Comparison of ENCODE assay signal across 16 cellular contexts in genomic region chr6:38676236-38676973, GRCh38. TPM values are rescaled to one million over a fixed set of nuclear protein-coding genes. Genes with fewer than 3 reads are reported as not detected.
DNase-seq lines count a peak whose midpoint lies in the region; ATAC-seq and TF ChIP-seq lines count a peak whose summit lies in the region.
"Had no signal": no experiment of that assay in that cellular context is flagged by ENCODE, and none has a peak within 500 bp of the region (broad histone marks: within the 10 kb centered on the region; RNA-seq: fewer than 3 reads in every experiment).

No MANE protein-coding gene starts in this region.

- POLR2A ChIA-PET in GM10248 (lab: Yijun Ruan, JAX) (no interaction called here), activated B cell treated with CpG ODN at 0.5 μM for 24 hours (lab: Charles Lee) (interaction anchor here (0.7 to 1.5 kb wide), 2 partner anchors 11 to 37 kb away, joined by 4 to 7 read pairs; no protein-coding TSS in a partner anchor)

- intact Hi-C loops in activated B cell treated with CpG ODN at 0.5 μM for 24 hours (cut with micrococcal nuclease) = loop anchor here (10.0 kb wide), 1 partner anchor 642 kb away; no protein-coding TSS in a partner anchor

- H3K4me3 Mint-ChIP-seq in activated B cell treated with CpG ODN at 0.5 μM for 24 hours (peak overlapping the region; percentile 25), naive B cell (peak overlapping the region; percentile 11 to 84 (median 68)), chondrocyte (ENCODE audit: unreplicated experiment) (no peak overlapping the region)
- H3K4me3 Mint-ChIP-seq: activated CD4-positive, alpha-beta T cell treated with anti-CD3 and anti-CD28 coated beads, Interleukin-2, amount 10 ng/mL, durations not matched to agents 24 days and 14 days; T-cell had no signal

- ATAC-seq in activated B cell treated with CpG ODN at 0.5 μM for 24 hours (ENCODE audit: low read depth) (peak; percentile 22), naive B cell (ENCODE audit: low read depth in 2 of 2) (peak; percentile 35 to 46)
- ATAC-seq: naive thymus-derived CD8-positive, alpha-beta T cell; T-cell had no signal

- TF ChIP-seq CTCF in GM10248 (IDR thresholded peaks at IDR 0.05; ENCODE audit: control extremely low read depth, extremely low read depth, low read depth, missing control alignments) (no peak), GM20000 (IDR thresholded peaks at IDR 0.05; ENCODE audit: extremely low read depth, missing control alignments) (no peak), activated B cell treated with CpG ODN at 0.5 μM for 24 hours (IDR thresholded peaks at IDR 0.05) (no peak), chondrocyte (IDR thresholded peaks at IDR 0.05) (no peak)

- peak overlapping the region; percentile 71 for H3K27ac Mint-ChIP-seq in activated B cell treated with CpG ODN at 0.5 μM for 24 hours
- peak overlapping the region; percentile 63 to 97 (median 89) for H3K27ac Mint-ChIP-seq in naive B cell
- H3K27ac Mint-ChIP-seq in chondrocyte (ENCODE audit: unreplicated experiment) = no peak overlapping the region

- H3K4me1 Mint-ChIP-seq in activated B cell treated with CpG ODN at 0.5 μM for 24 hours = peaks cover 64% of the 10 kb centered on the region
- H3K4me1 Mint-ChIP-seq in naive B cell = peaks cover 52 to 63% (median 62%) of the 10 kb centered on the region in 3 donors
- no peaks in the 10 kb centered on the region for H3K4me1 Mint-ChIP-seq in chondrocyte (ENCODE audit: low read depth)

- H3K9me3 Mint-ChIP-seq in activated B cell treated with CpG ODN at 0.5 μM for 24 hours (peaks cover 5% of the 10 kb centered on the region), naive B cell (peaks cover 0 to 17% (median 6%) of the 10 kb centered on the region in 7 donors), chondrocyte (ENCODE audit: low read depth) (no peaks in the 10 kb centered on the region)
- H3K9me3 Mint-ChIP-seq: activated CD4-positive, alpha-beta T cell treated with anti-CD3 and anti-CD28 coated beads, Interleukin-2, amount 10 ng/mL, durations not matched to agents 24 days and 14 days; T-cell had no signal

- peak; percentile 23 for DNase-seq in GM10248 (ENCODE audit: extremely low spot score)
- peak; percentile 25 for DNase-seq in GM20000 (ENCODE audit: low spot score)
- DNase-seq in activated B cell treated with CpG ODN at 0.5 μM for 24 hours = no peak
- DNase-seq in naive B cell = peak; percentile 30
- no peak for DNase-seq in epidermal melanocyte (ENCODE audit: insufficient read length, low spot score)
- DNase-seq in chondrocyte (ENCODE audit: low spot score) = no peak
- no peak for DNase-seq in stimulated activated naive CD4-positive, alpha-beta T cell treated with Interleukin-2 at 50 U/mL for 16 hours (lab: John Stamatoyannopoulos, UW)
- DNase-seq: activated CD4-positive, alpha-beta T cell treated with anti-CD3 and anti-CD28 coated beads, Interleukin-2, amount 10 ng/mL, durations not matched to agents 24 days and 14 days; activated effector memory CD4-positive, alpha-beta T cell treated with anti-CD3 and anti-CD28 coated beads, Interleukin-2, amount 50 U/mL, for 16 hours; C1 segment of cervical spinal cord; HCEC 1CT; naive thymus-derived CD8-positive, alpha-beta T cell; NCI-H1048; stimulated activated CD4-positive, alpha-beta T cell treated with anti-CD3 and anti-CD28 coated beads, Interleukin-1b, Interleukin-23, amount 100 ng/mL, for 48 hours; T-cell had no signal

- CTCF ChIA-PET in GM10248 (lab: Yijun Ruan, JAX) = no interaction called here
- CTCF ChIA-PET in activated B cell treated with CpG ODN at 0.5 μM for 24 hours (lab: Charles Lee) = no interaction called here

- no peaks in the 10 kb centered on the region for H3K27me3 Mint-ChIP-seq in activated B cell treated with CpG ODN at 0.5 μM for 24 hours
- no peaks in the 10 kb centered on the region for H3K27me3 Mint-ChIP-seq in naive B cell
- H3K27me3 Mint-ChIP-seq in chondrocyte (ENCODE audit: low read depth) = no peaks in the 10 kb centered on the region
- H3K27me3 Mint-ChIP-seq: activated CD4-positive, alpha-beta T cell treated with anti-CD3 and anti-CD28 coated beads, Interleukin-2, amount 10 ng/mL, durations not matched to agents 24 days and 14 days; naive thymus-derived CD8-positive, alpha-beta T cell; T-cell had no signal

- peaks cover 50% of the 10 kb centered on the region for H3K36me3 Mint-ChIP-seq in activated B cell treated with CpG ODN at 0.5 μM for 24 hours (ENCODE audit: low read depth)
- H3K36me3 Mint-ChIP-seq in naive B cell = peaks cover 24 to 30% of the 10 kb centered on the region in 2 donors
- H3K36me3 Mint-ChIP-seq in chondrocyte (ENCODE audit: low read depth) = peaks cover 24% of the 10 kb centered on the region

RNA-seq across cellular contexts. Expression of gene GLO1, which starts 26.5 kb away (rescaled TPM):
- 52.0 and 52.4 TPM in 2 replicates for total RNA-seq in activated B cell treated with CpG ODN at 0.5 μM for 24 hours
- polyA plus RNA-seq in naive B cell (ENCODE audit: low read depth in 6 of 6) = 100 to 1,000 TPM; 177 to 363 (median 237) TPM
- 71.0 to 77.7 TPM (median 76.1 TPM) in 3 replicates for total RNA-seq in chondrocyte

RNA-seq across cellular contexts. Expression of gene BTBD9, which starts 36.7 kb away (rescaled TPM):
- total RNA-seq in activated B cell treated with CpG ODN at 0.5 μM for 24 hours (19.4 and 25.7 TPM in 2 replicates), chondrocyte (14.0 to 15.3 TPM (median 14.8 TPM) in 3 replicates)
- 10 to 100 TPM in 5 of 6 donors, 1 to 10 TPM in 1; 3.5 to 29.1 (median 20.2) TPM for polyA plus RNA-seq in naive B cell (ENCODE audit: low read depth in 6 of 6)

RNA-seq across cellular contexts. Expression of gene DNAH8, which starts 38.7 kb away (rescaled TPM):
- total RNA-seq in activated B cell treated with CpG ODN at 0.5 μM for 24 hours (1.1 and 2.0 TPM in 2 replicates), chondrocyte (0.05 to 0.24 TPM (median 0.15 TPM) in 3 replicates)
- polyA plus RNA-seq in naive B cell (ENCODE audit: low read depth in 6 of 6) = not detected
- total RNA-seq: activated CD4-positive, alpha-beta T cell treated with anti-CD3 and anti-CD28 coated beads, Interleukin-2, amount 10 ng/mL, durations not matched to agents 24 days and 14 days; HT1080; naive thymus-derived CD8-positive, alpha-beta T cell had no signal
- polyA plus RNA-seq: naive thymus-derived CD8-positive, alpha-beta T cell had no signal

Comparison
In these comparisons a context has a peak if more than half of its experiments do, and no peak if none do; other contexts are left out.
1. DNase-seq: peak in GM10248 (single experiment), GM20000 (single experiment) and naive B cell (single experiment); none in activated B cell treated with CpG ODN at 0.5 μM for 24 hours (single experiment), epidermal melanocyte (single experiment), chondrocyte (single experiment) and stimulated activated naive CD4-positive, alpha-beta T cell treated with Interleukin-2 at 50 U/mL for 16 hours (single experiment).